8 cellular contexts compared by ENCODE assay signal in genomic region chr1:165592945-165593823, GRCh38. TPM values are rescaled to one million over a fixed set of nuclear protein-coding genes. Genes with fewer than 3 reads are reported as not detected.
A peak's percentile ranks its signal among the peaks of the same experiment; 100 is the strongest.
DNase-seq lines count a peak whose midpoint lies in the region; ATAC-seq, FAIRE-seq and TF ChIP-seq lines count a peak whose summit lies in the region.

No MANE protein-coding gene starts in this region.

- FAIRE-seq in kidney (lab: Jason Lieb, UNC), result peak; percentile 98

- no peaks in the 10 kb centered on the region for H3K36me3 ChIP-seq in H7 (replicated peaks; ENCODE audit: control insufficient read depth, insufficient read depth, low read length)
- no peaks in the 10 kb centered on the region for H3K36me3 ChIP-seq in WERI-Rb-1
- H3K36me3 ChIP-seq in breast epithelium, result no peaks in the 10 kb centered on the region
- H3K36me3 ChIP-seq in kidney (ENCODE audit: control insufficient read depth in 1 of 2, insufficient read depth in 2 of 2, low read length in 2 of 2), result no peaks in the 10 kb centered on the region

- TF ChIP-seq CTCF in WERI-Rb-1 (IDR thresholded peaks at IDR 0.05; ENCODE audit: low read depth, low read length) (peak; percentile 66), breast epithelium (IDR thresholded peaks at IDR 0.05) (peak; percentile 93 to 95 (median 93)), kidney (IDR thresholded peaks at IDR 0.05; ENCODE audit: borderline replicate concordance, extremely low read depth, insufficient read depth) (peak; percentile 91)

- TF ChIP-seq POLR2A in breast epithelium (IDR thresholded peaks at IDR 0.05), result no peak

- H3K27ac ChIP-seq in WERI-Rb-1, result peak overlapping the region; percentile 61
- H3K27ac ChIP-seq in breast epithelium, result no peak overlapping the region
- no peak overlapping the region for H3K27ac ChIP-seq in kidney (ENCODE audit: low read depth in 2 of 2, low read length in 2 of 2)

- DNase-seq in COLO829 (ENCODE audit: low spot score), result peak; percentile 77
- DNase-seq in H7, result peak; percentile 48
- DNase-seq in NCI-H2107 (lab: John Stamatoyannopoulos, UW), result peak; percentile 31
- DNase-seq in WERI-Rb-1, result peak; percentile 73
- peak; percentile 57 to 70 for DNase-seq in breast epithelium (ENCODE audit: low spot score in 2 of 2)
- no peak for DNase-seq in kidney
- peak; percentile 65 for DNase-seq in stimulated activated CD4-positive, alpha-beta T cell treated with anti-CD3 and anti-CD28 coated beads, Interleukin-1b, Interleukin-23, amount 100 ng/mL, for 48 hours

- H3K4me3 ChIP-seq in H7 (ENCODE audit: insufficient read depth, low read depth, low read length), result no peak overlapping the region
- peak overlapping the region; percentile 28 for H3K4me3 ChIP-seq in WERI-Rb-1 (ENCODE audit: low read depth, low read length)
- no peak overlapping the region for H3K4me3 ChIP-seq in breast epithelium
- H3K4me3 ChIP-seq in kidney (ENCODE audit: low read length in 2 of 2), result no peak overlapping the region

- H3K9me3 ChIP-seq in WERI-Rb-1 (ENCODE audit: severe bottlenecking) (no peaks in the 10 kb centered on the region), breast epithelium (no peaks in the 10 kb centered on the region), kidney (ENCODE audit: control insufficient read depth in 1 of 2, low read length in 2 of 2) (no peaks in the 10 kb centered on the region)

- intact Hi-C loops in breast epithelium (cut with DNase I; ENCODE audit: low total_unique reads), result loop anchor here (10.0 kb wide), 1 partner anchor 188 kb away; no protein-coding TSS in a partner anchor
- intact Hi-C loops in kidney (cut with DNase I), result no loop called here

- ATAC-seq in GM21390 (IDR thresholded peaks at IDR 0.05; ENCODE audit: unreplicated experiment), result no peak

- no peaks in the 10 kb centered on the region for H3K4me1 ChIP-seq in breast epithelium
- H3K4me1 ChIP-seq in kidney (ENCODE audit: control insufficient read depth in 1 of 2, insufficient read depth in 1 of 2, low read depth in 1 of 2, low read length in 2 of 2), result peaks cover 0 to 5% of the 10 kb centered on the region in 2 donors

- no peak overlapping the region for H3K9ac ChIP-seq in kidney (ENCODE audit: low read length in 2 of 2)

- H3K27me3 ChIP-seq in H7 (ENCODE audit: control insufficient read depth, insufficient read depth, low read length) (no peaks in the 10 kb centered on the region), WERI-Rb-1 (ENCODE audit: insufficient read depth, low read depth, severe bottlenecking) (no peaks in the 10 kb centered on the region), breast epithelium (peaks cover 0 to 9% of the 10 kb centered on the region in 2 donors)

RNA-seq across cellular contexts. Expression of gene MGST3, which starts 37.9 kb away (rescaled TPM):
- total RNA-seq in H7 (2014; rRNA removed; shearing (Covaris generic)), result 235 and 280 TPM in 2 replicates
- 100 to 1,000 TPM; 140 to 318 (median 251) TPM for total RNA-seq in breast epithelium
- 296 TPM for total RNA-seq in kidney
- 545 TPM for polyA plus RNA-seq in kidney (ENCODE audit: insufficient read depth, low read depth, low replicate concordance)

RNA-seq across cellular contexts. Expression of gene LRRC52, which starts 49.4 kb away (rescaled TPM):
- total RNA-seq in H7 (2014; rRNA removed; shearing (Covaris generic)), result not detected in 2 replicates
- total RNA-seq in breast epithelium, result not detected
- not detected for total RNA-seq in kidney
- polyA plus RNA-seq in kidney (ENCODE audit: insufficient read depth, low read depth, low replicate concordance), result 0.58 TPM
